Comparison of ENCODE assay signal across 1 cellular context in genomic region chr3:194561306-194561974, GRCh38.
A peak's percentile ranks its signal among the peaks of the same experiment; 100 is the strongest.
TF ChIP-seq lines count a peak whose summit lies in the region.

No MANE protein-coding gene starts in this region.

TF ChIP-seq in endothelial cell of umbilical vein, 7 proteins besides CTCF, POLR2A, EP300 and RAD21 (continued from another document):
- TF ChIP-seq MYC (IDR thresholded peaks at IDR 0.05; ENCODE audit: low read depth, low read length) (peak; percentile 9), MAX (IDR thresholded peaks at IDR 0.05; ENCODE audit: insufficient read depth, insufficient read length) (no peak), GATA2 (IDR thresholded peaks at IDR 0.05; ENCODE audit: insufficient read depth, insufficient read length, low read depth, low read length) (peak; percentile 100), JUN (IDR thresholded peaks at IDR 0.05; ENCODE audit: borderline replicate concordance, insufficient read depth, insufficient read length, low read depth) (peak; percentile 99), EZH2 (IDR thresholded peaks at IDR 0.05; ENCODE audit: borderline replicate concordance, low read depth, low read length, severe bottlenecking) (no peak), POLR2AphosphoS5 (IDR thresholded peaks at IDR 0.05; ENCODE audit: insufficient read depth, low read depth, low read length) (peak; percentile 83)
